In the genomic region with DNA sequence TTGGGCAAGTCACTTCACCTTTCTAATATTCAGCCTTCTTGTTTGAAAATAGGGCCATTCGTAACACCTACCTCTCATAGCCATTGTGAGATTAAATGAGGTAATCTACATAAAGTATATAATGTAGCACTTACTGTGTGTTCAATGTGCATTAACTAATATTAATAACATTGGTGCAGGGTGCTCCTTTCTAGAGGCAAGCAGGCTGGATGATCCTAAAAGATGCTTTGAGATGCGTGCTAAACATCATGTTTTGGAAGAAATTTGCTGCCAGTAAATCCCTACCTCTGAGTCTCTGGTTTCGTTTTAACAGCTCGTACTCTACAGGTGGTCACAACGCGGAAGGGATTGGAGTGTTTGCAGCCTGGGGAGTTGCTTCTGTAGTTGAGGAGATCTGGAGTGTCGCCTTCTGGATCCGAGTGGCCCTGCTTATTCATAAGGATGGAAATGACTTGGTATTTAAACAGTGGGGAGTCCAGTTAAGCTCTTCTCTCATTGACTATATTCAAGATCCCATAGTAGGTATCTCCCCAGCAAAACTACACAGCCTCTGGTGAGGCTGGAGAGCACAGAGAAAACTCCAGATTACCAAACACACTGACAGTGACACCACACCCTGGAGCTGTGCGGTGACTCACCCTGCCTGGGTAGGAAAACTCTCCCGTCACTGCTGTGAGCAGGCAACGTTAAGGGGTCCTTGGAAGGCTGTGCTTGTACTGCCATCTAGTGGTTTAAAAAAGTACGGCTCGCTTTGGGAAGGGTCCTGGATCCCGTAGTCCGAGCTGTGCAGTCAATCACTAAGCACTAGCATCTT, we compare ENCODE assay signal across 8 cellular contexts.
DNase-seq lines count a peak whose midpoint lies in the region; ATAC-seq, FAIRE-seq and TF ChIP-seq lines count a peak whose summit lies in the region.

No MANE protein-coding gene starts in this region.

- TF ChIP-seq EP300 in gastroesophageal sphincter (IDR thresholded peaks at IDR 0.05) = no peak

- H3K27ac ChIP-seq in gastroesophageal sphincter (peak overlapping the region in 2 of 4 donors; percentile 19 to 22), pancreas (no peak overlapping the region), upper lobe of right lung (no peak overlapping the region)

- intact Hi-C loops in pancreas (cut with DNase I) (loop anchor here in 1 of 3 donors (10.0 kb wide), 1 partner anchor 524 kb away; no protein-coding TSS in a partner anchor), upper lobe of right lung (cut with DNase I) (loop anchor here (10.0 kb wide), 1 partner anchor 534 kb away; no protein-coding TSS in a partner anchor)

- H3K27me3 ChIP-seq in gastroesophageal sphincter (no peaks in the 10 kb centered on the region), pancreas (no peaks in the 10 kb centered on the region), upper lobe of right lung (no peaks in the 10 kb centered on the region)

- H3K36me3 ChIP-seq in gastroesophageal sphincter (no peaks in the 10 kb centered on the region), pancreas (no peaks in the 10 kb centered on the region), upper lobe of right lung (no peaks in the 10 kb centered on the region)

- 35 to 45% methylated on average over 12 to 14 of the region's 15 CpGs for WGBS in gastroesophageal sphincter (ENCODE audit: low coverage in 1 of 2), 2 donors
- whole genome bisulfite sequencing in pancreas, 2 donors = 36 to 42% methylated on average over 15 of the region's 15 CpGs

- TF ChIP-seq CTCF in GM12873 (IDR thresholded peaks at IDR 0.05; ENCODE audit: insufficient read depth, low read depth, low read length, missing control alignments) (peak; percentile 86), gastroesophageal sphincter (IDR thresholded peaks at IDR 0.05) (peak; percentile 82 to 92 (median 89)), pancreas (IDR thresholded peaks at IDR 0.05) (peak; percentile 85 to 95 (median 90)), upper lobe of right lung (IDR thresholded peaks at IDR 0.05) (peak; percentile 93)

- H3K4me3 ChIP-seq in gastroesophageal sphincter (no peak overlapping the region), pancreas (no peak overlapping the region), upper lobe of right lung (no peak overlapping the region)

- TF ChIP-seq POLR2A in gastroesophageal sphincter (IDR thresholded peaks at IDR 0.05) = no peak

- no peaks in the 10 kb centered on the region for H3K9me3 ChIP-seq in gastroesophageal sphincter
- no peaks in the 10 kb centered on the region for H3K9me3 ChIP-seq in pancreas
- H3K9me3 ChIP-seq in upper lobe of right lung = no peaks in the 10 kb centered on the region

- DNase-seq in NCI-H1092 (lab: John Stamatoyannopoulos, UW) (peak; percentile 71), SK-MEL-5 (ENCODE audit: low read depth, low spot score) (peak; percentile 90), pancreas (peak; percentile 69 to 87 (median 78)), upper lobe of right lung (peak; percentile 84)
- peak; percentile 83 for DNase-seq in activated naive CD4-positive, alpha-beta T cell treated with Interleukin-2 at 50 U/mL for 16 hours

- in situ Hi-C loops in SK-MEL-5 (cut with HindIII; ENCODE audit: low pct_unique_long_range_greater_than_20kb, low sequenced_read_pairs) = no loop called here

- ATAC-seq in HG02678 (IDR thresholded peaks at IDR 0.05; ENCODE audit: unreplicated experiment) = peak; percentile 90
- ATAC-seq in gastroesophageal sphincter = peak; percentile 99
- peak; percentile 100 for ATAC-seq in pancreas
- peak; percentile 99 for ATAC-seq in upper lobe of right lung

- peak; percentile 85 for FAIRE-seq in pancreas (lab: Jason Lieb, UNC)

- H3K4me1 ChIP-seq in gastroesophageal sphincter = peaks cover 0 to 6% (median 0%) of the 10 kb centered on the region in 3 donors
- no peaks in the 10 kb centered on the region for H3K4me1 ChIP-seq in pancreas
- H3K4me1 ChIP-seq in upper lobe of right lung = peaks cover 5% of the 10 kb centered on the region
